ENCODE assay signal across 1 cellular context in the genomic region with DNA sequence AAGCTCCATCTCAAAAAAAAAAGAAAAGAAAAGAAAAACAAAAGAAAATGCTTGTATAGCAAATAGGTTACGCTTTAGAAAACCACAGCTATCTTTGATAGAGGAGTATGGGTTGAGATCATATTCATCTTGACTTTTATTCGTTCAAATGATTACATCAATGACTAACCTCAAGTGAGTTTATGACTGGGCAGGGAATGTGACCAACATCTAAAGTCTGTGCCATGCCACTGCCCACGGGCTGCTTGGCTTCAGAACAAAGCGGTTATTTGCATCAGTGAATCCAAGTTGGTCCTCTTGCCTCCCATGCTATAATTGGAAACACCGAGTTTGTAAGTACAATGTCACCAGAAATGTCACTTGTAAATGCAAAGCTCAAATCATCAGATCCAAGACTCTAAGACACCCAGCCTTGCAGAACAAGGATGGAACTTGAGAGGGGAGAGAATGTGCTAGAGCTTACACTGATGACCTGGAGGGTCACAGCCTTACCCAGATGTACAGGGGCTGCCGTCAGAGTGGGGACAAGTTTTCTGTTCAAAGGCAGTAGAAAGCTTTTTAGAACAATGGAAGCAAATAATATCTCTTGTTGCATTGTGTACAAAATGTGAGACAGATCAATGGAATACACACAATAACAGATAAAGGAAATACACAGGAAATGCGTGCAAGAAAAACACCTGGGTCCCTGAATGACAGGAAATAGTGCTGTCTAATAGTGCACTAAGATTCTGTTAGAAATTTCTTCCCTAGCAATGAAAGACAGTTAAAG.
TF ChIP-seq lines count a peak whose summit lies in the region.

No MANE protein-coding gene starts in this region.

TF ChIP-seq in HCT116, 20 proteins besides CTCF, POLR2A, EP300 and RAD21:
- TF ChIP-seq SP1 (IDR thresholded peaks at IDR 0.05; ENCODE audit: low read depth) (no peak), ZBTB33 (IDR thresholded peaks at IDR 0.05; ENCODE audit: extremely low read depth, insufficient replicate concordance, low read length) (no peak)
